Comparison of ENCODE assay signal across 18 cellular contexts in the genomic region with DNA sequence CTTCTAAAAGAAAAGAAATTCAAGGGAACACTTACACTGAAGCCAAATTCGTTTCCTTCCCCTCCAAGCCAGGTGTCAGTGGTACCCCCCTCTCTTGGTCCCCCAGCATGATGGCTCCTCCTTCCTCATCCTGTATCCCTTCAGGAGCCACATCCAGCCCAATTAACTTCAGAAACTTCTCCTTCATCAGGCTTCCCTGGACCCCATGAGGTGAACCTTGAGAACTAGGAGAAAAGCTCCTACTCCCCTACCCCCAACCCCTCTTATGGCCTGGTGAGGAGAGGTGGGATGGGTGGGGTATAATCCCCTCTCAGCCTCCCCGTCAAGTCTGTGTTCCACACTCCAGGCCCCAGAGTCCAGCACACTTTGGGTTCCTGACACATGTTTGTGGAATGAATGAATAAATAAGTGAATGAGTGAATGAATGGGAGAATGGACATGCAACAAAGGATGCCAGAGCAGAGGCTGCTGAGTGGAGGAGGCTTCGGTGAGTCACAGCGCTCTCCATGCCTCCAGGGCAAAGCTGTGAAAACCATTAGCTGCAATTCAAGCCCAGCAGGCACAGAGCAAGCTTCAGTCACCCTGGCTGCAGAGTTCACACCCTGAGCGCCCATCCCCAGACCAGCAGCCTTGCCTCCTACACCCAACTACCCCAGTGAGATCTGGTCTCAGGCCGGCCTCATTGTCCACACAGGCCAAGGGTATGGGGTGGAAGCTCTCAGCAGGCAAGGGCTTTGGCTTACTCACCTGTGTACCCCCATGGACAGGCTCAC. TPM values are rescaled to one million over a fixed set of nuclear protein-coding genes. Genes with fewer than 3 reads are reported as not detected.
DNase-seq lines count a peak whose midpoint lies in the region; ATAC-seq and TF ChIP-seq lines count a peak whose summit lies in the region.
"Had no signal": no experiment of that assay in that cellular context is flagged by ENCODE, and none has a peak within 500 bp of the region (broad histone marks: within the 10 kb centered on the region; RNA-seq: fewer than 3 reads in every experiment).

No MANE protein-coding gene starts in this region.

- no peaks in the 10 kb centered on the region for H3K4me1 ChIP-seq in H9 (ENCODE audit: insufficient read depth, low read length)

- no peak overlapping the region for H3K4me3 ChIP-seq in AG10803 (ENCODE audit: low read length)
- no peak overlapping the region for H3K4me3 ChIP-seq in fibroblast of the aortic adventitia (ENCODE audit: low read depth, low read length)

- no peak overlapping the region for H2BK5ac ChIP-seq in H9 (ENCODE audit: insufficient read length, low read length)

- no peak for TF ChIP-seq CTCF in AG10803 (conservative IDR thresholded peaks at IDR 0.05; ENCODE audit: low read length)
- no peak for TF ChIP-seq CTCF in H9 (conservative IDR thresholded peaks at IDR 0.05)
- no peak for TF ChIP-seq CTCF in fibroblast of the aortic adventitia (IDR thresholded peaks at IDR 0.05; ENCODE audit: insufficient read depth, low read length)

- no peak overlapping the region for H4K91ac ChIP-seq in H9 (ENCODE audit: insufficient read length, low read depth, low read length)

- no peaks in the 10 kb centered on the region for H3K79me1 ChIP-seq in H9 (ENCODE audit: insufficient read depth, low read depth, low read length, poor library complexity, severe bottlenecking)

- WGBS in H9 (ENCODE audit: extremely low coverage, insufficient read length, low lambda C conversion rate) = no CpG with 5 or more reads among the region's 6 CpGs

- peaks cover 14 to 15% of the 10 kb centered on the region in 2 experiments; a peak in 3 of 4 replicates for H3K4me1 Mint-ChIP-seq in H9
- H3K4me1 Mint-ChIP-seq: naive thymus-derived CD4-positive, alpha-beta T cell; stimulated activated memory B cell treated with anti-CD40 and anti-IgM and Interleukin-4, amounts not matched to agents 10 μg/mL and 1 μg/mL and 100 μg/mL, for 72 hours had no signal

- no peaks in the 10 kb centered on the region for H3K9me3 ChIP-seq in H9 (ENCODE audit: control insufficient read depth, low read depth, low read length)

- H3K27ac Mint-ChIP-seq in H9 = no peak overlapping the region; a peak in 1 of 7 replicates
- H3K27ac Mint-ChIP-seq: activated T-cell treated with anti-CD3 and anti-CD28 coated beads, Interleukin-2, amount 50 U/mL, for 24 hours; naive thymus-derived CD4-positive, alpha-beta T cell; stimulated activated memory B cell treated with anti-CD40 and anti-IgM and Interleukin-4, amounts not matched to agents 10 μg/mL and 1 μg/mL and 100 μg/mL, for 72 hours had no signal

- H3T11ph ChIP-seq in H9 (ENCODE audit: low read length) = no peak overlapping the region

- H2AK5ac ChIP-seq in H9 (ENCODE audit: insufficient read length, low read length) = no peak overlapping the region

- H3K23me2 ChIP-seq in H9 (ENCODE audit: insufficient read length, low read depth, low read length, poor library complexity, severe bottlenecking) = no peaks in the 10 kb centered on the region

- DNase-seq in AG10803 (ENCODE audit: low read depth) = peak; percentile 38
- peak; percentile 67 for DNase-seq in H9
- peak; percentile 17 for DNase-seq in RPMI8226
- peak; percentile 25 for DNase-seq in fibroblast of the aortic adventitia (ENCODE audit: low read depth)
- DNase-seq in NCI-H2171 (lab: John Stamatoyannopoulos, UW) = no peak
- no peak for DNase-seq in activated naive CD4-positive, alpha-beta T cell treated with anti-CD3 and anti-CD28 coated beads, Interleukin-2, amount 50 U/mL, for 16 hours
- DNase-seq in SKM-1 treated with dmso at 0.1 percent for 144 hours (lab: John Stamatoyannopoulos, UW; ENCODE audit: unreplicated experiment) = no peak
- DNase-seq: activated T-cell treated with anti-CD3 and anti-CD28 coated beads, Interleukin-2, amount 50 U/mL, for 24 hours; amygdala; KBM-7; naive thymus-derived CD4-positive, alpha-beta T cell; NCI-H1694 treated with DMSO at 0.1 percent for 48 hours; retina; stimulated activated CD4-positive, alpha-beta T cell treated with anti-CD3 and anti-CD28 coated beads, Interleukin-4, amount 100 ng/mL, for 24 hours had no signal

- no peak overlapping the region for H3K4me3 Mint-ChIP-seq in H9
- H3K4me3 Mint-ChIP-seq: activated T-cell treated with anti-CD3 and anti-CD28 coated beads, Interleukin-2, amount 50 U/mL, for 24 hours; naive thymus-derived CD4-positive, alpha-beta T cell; stimulated activated memory B cell treated with anti-CD40 and anti-IgM and Interleukin-4, amounts not matched to agents 10 μg/mL and 1 μg/mL and 100 μg/mL, for 72 hours had no signal

- no peak overlapping the region for H2BK15ac ChIP-seq in H9 (ENCODE audit: low read depth, low read length)

- H3K18ac ChIP-seq in H9 (ENCODE audit: insufficient read length, low read depth, low read length) = no peak overlapping the region

- H3K14ac ChIP-seq in H9 (ENCODE audit: insufficient read depth, low read length) = no peak overlapping the region; the same call in 1 of the 2 replicates

- peaks cover 2 to 10% of the 10 kb centered on the region in 2 experiments; a peak in 4 of 5 replicates for H3K9me3 Mint-ChIP-seq in H9
- H3K9me3 Mint-ChIP-seq: activated T-cell treated with anti-CD3 and anti-CD28 coated beads, Interleukin-2, amount 50 U/mL, for 24 hours; stimulated activated memory B cell treated with anti-CD40 and anti-IgM and Interleukin-4, amounts not matched to agents 10 μg/mL and 1 μg/mL and 100 μg/mL, for 72 hours had no signal

- no peak overlapping the region for H2BK12ac ChIP-seq in H9 (ENCODE audit: insufficient read length, low read depth, low read length)

- peaks cover 5% of the 10 kb centered on the region for H3K27me3 Mint-ChIP-seq in H9 (ENCODE audit: low read depth)

- H2BK120ac ChIP-seq in H9 (ENCODE audit: low read depth, low read length, poor library complexity, severe bottlenecking) = no peak overlapping the region

- H3K36me3 Mint-ChIP-seq in H9 (ENCODE audit: insufficient read depth in 1 of 3, low read depth in 3 of 3) = peaks cover 0 to 16% (median 0%) of the 10 kb centered on the region in 3 experiments; a peak in 3 of 7 replicates
- H3K36me3 Mint-ChIP-seq: naive thymus-derived CD4-positive, alpha-beta T cell; stimulated activated memory B cell treated with anti-CD40 and anti-IgM and Interleukin-4, amounts not matched to agents 10 μg/mL and 1 μg/mL and 100 μg/mL, for 72 hours had no signal

- no peak overlapping the region for H2AFZ ChIP-seq in H9 (ENCODE audit: low read length)

- H4K8ac ChIP-seq in H9 (replicated peaks; ENCODE audit: insufficient read length, low read depth, low read length) = no peak overlapping the region

- no peak overlapping the region for H4K5ac ChIP-seq in H9 (ENCODE audit: insufficient read length, low read depth, low read length)

- no peaks in the 10 kb centered on the region for H3K27me3 ChIP-seq in H9 (ENCODE audit: insufficient read depth, low read length)

- H3K23ac ChIP-seq in H9 (ENCODE audit: insufficient read length, low read depth, low read length) = no peak overlapping the region

- no peak overlapping the region for H3K27ac ChIP-seq in H9 (ENCODE audit: insufficient read length, low read depth, low read length)

- no peak for ATAC-seq in HG02973 (IDR thresholded peaks at IDR 0.05; ENCODE audit: unreplicated experiment)
- ATAC-seq: activated CD4-positive, CD25-positive, alpha-beta regulatory T cell treated with anti-CD3 and anti-CD28 coated beads, Interleukin-2, amount 50 U/mL, for 24 hours; left lobe of liver; naive thymus-derived CD4-positive, alpha-beta T cell; stimulated activated memory B cell treated with anti-CD40 and anti-IgM and Interleukin-4, amounts not matched to agents 10 μg/mL and 1 μg/mL and 100 μg/mL, for 72 hours had no signal

- H3K79me2 ChIP-seq in H9 (ENCODE audit: insufficient read depth, low read length) = no peaks in the 10 kb centered on the region

- no peak overlapping the region for H3K56ac ChIP-seq in H9 (ENCODE audit: insufficient read length, low read depth, low read length)

- no peak overlapping the region for H3K4ac ChIP-seq in H9 (ENCODE audit: low read depth, low read length)

- no peak overlapping the region for H3K9ac ChIP-seq in H9 (ENCODE audit: extremely low read depth, insufficient read length, low read length)

- no peaks in the 10 kb centered on the region for H4K20me1 ChIP-seq in H9 (ENCODE audit: control insufficient read depth, insufficient read depth, insufficient read length)

- no peak overlapping the region for H3K4me2 ChIP-seq in H9 (ENCODE audit: insufficient read depth, insufficient read length, low read length)

- no peak overlapping the region for H2BK20ac ChIP-seq in H9 (ENCODE audit: low read depth, low read length, poor library complexity, severe bottlenecking)

RNA-seq across cellular contexts. Expression of gene BATF3, which starts 43.8 kb away (rescaled TPM):
- total RNA-seq in H9 (2021) (2.1 and 2.2 TPM in 2 replicates), fibroblast of the aortic adventitia (ENCODE audit: low replicate concordance) (4.8 TPM in 1 of 2 replicates, not detected in the other)

RNA-seq across cellular contexts. Expression of gene ATF3, which starts 47.3 kb away (rescaled TPM):
- total RNA-seq in H9 (2021) (11.3 and 14.7 TPM in 2 replicates), fibroblast of the aortic adventitia (ENCODE audit: low replicate concordance) (4.2 and 5.2 TPM in 2 replicates)

Comparison
In these comparisons a context has a peak if more than half of its experiments do, and no peak if none do; other contexts are left out.
1. DNase-seq: peak in AG10803 (single experiment), H9 (single experiment), RPMI8226 (single experiment) and fibroblast of the aortic adventitia (single experiment); none in NCI-H2171 (single experiment), activated naive CD4-positive, alpha-beta T cell treated with anti-CD3 and anti-CD28 coated beads, Interleukin-2, amount 50 U/mL, for 16 hours (single experiment) and SKM-1 treated with dmso at 0.1 percent for 144 hours (single experiment).